Comparison of ENCODE assay signal across 8 cellular contexts in the genomic region with DNA sequence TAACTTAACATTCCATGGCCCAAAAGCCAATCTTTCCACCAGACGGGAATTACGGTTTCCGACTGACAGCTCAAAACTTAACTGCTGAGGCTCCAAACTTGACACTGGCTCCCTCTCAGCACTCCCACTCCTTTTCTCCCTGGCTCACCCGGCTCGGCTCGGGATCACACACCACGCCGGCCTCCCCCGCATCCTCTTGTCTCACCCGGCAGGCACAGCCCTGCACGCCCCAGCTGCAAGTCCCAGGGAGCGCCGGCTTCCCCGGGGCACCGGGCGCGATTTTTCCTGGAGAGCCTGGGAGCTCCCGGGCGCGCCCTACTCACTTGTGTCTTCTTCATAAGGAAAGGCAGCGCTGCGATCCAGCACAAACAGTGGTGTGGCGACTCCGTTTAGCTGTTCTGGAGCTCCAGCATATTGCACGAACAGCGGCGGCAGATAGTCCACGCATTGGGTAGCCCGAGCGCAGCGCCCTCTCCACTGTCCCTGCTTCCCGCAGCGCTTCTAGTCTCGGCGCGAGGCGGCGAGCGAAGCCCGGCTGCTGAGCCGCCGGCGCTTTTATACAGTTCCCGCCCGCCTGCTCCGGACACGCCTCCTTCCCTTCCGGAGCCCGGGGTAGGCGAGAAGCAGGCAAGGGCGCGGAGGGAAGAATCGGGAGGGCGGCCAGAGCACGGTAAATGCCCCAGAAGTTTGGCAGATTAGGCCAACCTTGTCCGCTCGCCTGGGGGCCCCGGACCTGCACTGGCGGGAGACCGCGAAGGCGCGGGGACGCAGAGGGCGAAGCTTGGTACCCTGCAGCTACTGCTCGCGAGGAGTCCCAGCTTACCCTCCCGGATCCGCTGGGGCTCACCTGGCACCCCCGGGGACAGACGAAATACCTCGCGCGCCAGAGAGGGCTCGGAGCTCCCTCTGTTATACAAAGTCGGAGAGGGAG. TPM values are rescaled to one million over a fixed set of nuclear protein-coding genes. Genes with fewer than 3 reads are reported as not detected.
A peak's percentile ranks its signal among the peaks of the same experiment; 100 is the strongest.
DNase-seq lines count a peak whose midpoint lies in the region; ATAC-seq and TF ChIP-seq lines count a peak whose summit lies in the region.

A gene with protein sequence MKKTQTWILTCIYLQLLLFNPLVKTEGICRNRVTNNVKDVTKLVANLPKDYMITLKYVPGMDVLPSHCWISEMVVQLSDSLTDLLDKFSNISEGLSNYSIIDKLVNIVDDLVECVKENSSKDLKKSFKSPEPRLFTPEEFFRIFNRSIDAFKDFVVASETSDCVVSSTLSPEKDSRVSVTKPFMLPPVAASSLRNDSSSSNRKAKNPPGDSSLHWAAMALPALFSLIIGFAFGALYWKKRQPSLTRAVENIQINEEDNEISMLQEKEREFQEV (minus strand): TSS at position 531 of the 931 bp plus-strand sequence. CDS start 193 bp downstream, at position 338.

- TF ChIP-seq CTCF in HCT116 (IDR thresholded peaks at IDR 0.05 in 2 of 3, conservative IDR thresholded peaks at IDR 0.05 in 1 of 3; ENCODE audit: borderline replicate concordance in 1 of 3, insufficient read depth in 1 of 3, low read depth in 2 of 3, low read length in 2 of 3) (peak in 2 of 3 experiments; percentile 11 to 24; a peak in 3 of 6 replicates), SK-N-SH (IDR thresholded peaks at IDR 0.05) (peak; percentile 42), spleen (IDR thresholded peaks at IDR 0.05 in 8 of 11, conservative IDR thresholded peaks at IDR 0.05 in 3 of 11) (peak in 4 of 11 experiments; percentile 9 to 28 (median 14))

- H3K27ac ChIP-seq in HCT116 (ENCODE audit: low read depth, low read length) (peak within 1 kb of the TSS; percentile 93), SK-N-SH (ENCODE audit: low read depth in 2 of 2, low read length in 1 of 2) (peak within 1 kb of the TSS in 1 of 2 experiments; percentile 75; a peak in 2 of 4 replicates), spleen (peak within 1 kb of the TSS in 7 of 8 donors; percentile 8 to 66 (median 62))

- CTCF ChIA-PET in HCT116 (lab: Charles Lee): interaction anchor here (0.9 to 1.0 kb wide), 2 partner anchors 355 to 413 kb away, joined by 3 read pairs; no protein-coding TSS in a partner anchor
- CTCF ChIA-PET in SK-N-SH (lab: Yijun Ruan, JAX): interaction anchor here (0.6 to 2.5 kb wide), 15 partner anchors 8 to 971 kb away, joined by 3 to 18 read pairs (median 4); no protein-coding TSS in a partner anchor

- H3F3A ChIP-seq in SK-N-SH (replicated peaks; ENCODE audit: insufficient read depth): peaks cover 9% of the 10 kb centered on the region

- H2AFZ ChIP-seq in HCT116 (ENCODE audit: low read depth, low read length, poor library complexity, severe bottlenecking) (no peak within 1 kb of the TSS), SK-N-SH (ENCODE audit: low read depth) (peak within 1 kb of the TSS; percentile 90)

- TF ChIP-seq POLR2A in HCT116 (IDR thresholded peaks at IDR 0.05; ENCODE audit: borderline replicate concordance, extremely low read depth, insufficient read depth, insufficient read length): peak; percentile 97
- TF ChIP-seq POLR2A in spleen (IDR thresholded peaks at IDR 0.05): no peak

- peak within 1 kb of the TSS; percentile 82 for H3K9ac ChIP-seq in HCT116 (ENCODE audit: low read length)
- peak within 1 kb of the TSS; percentile 90 for H3K9ac ChIP-seq in SK-N-SH

- BruUV-seq in HCT116 (replicated peaks; lab: Mats Ljungman, UMichigan): no TSS peak

- TF ChIP-seq RAD21 in HCT116 (IDR thresholded peaks at IDR 0.05; ENCODE audit: low read depth): peak; percentile 62
- peak; percentile 59 for TF ChIP-seq RAD21 in SK-N-SH (IDR thresholded peaks at IDR 0.05; ENCODE audit: low read length)

- DNase-seq in GM04503 (ENCODE audit: low read depth): peak; percentile 58
- peak; percentile 76 for DNase-seq in HCT116 (ENCODE audit: low read depth, low spot score)
- DNase-seq in NCI-H1092 treated with DMSO at 0.1 percent for 48 hours (lab: John Stamatoyannopoulos, UW): peak; percentile 84
- DNase-seq in SK-N-SH: peak; percentile 83
- peak; percentile 77 for DNase-seq in dedifferentiated amniotic fluid mesenchymal stem cell (ENCODE audit: extremely low spot score)
- DNase-seq in kidney glomerular epithelial cell (lab: John Stamatoyannopoulos, UW): peak; percentile 78
- DNase-seq in spleen: peak; percentile 82

- peaks cover 26 to 41% of the 10 kb centered on the region in 2 experiments; a peak in 3 of 4 replicates for H3K36me3 ChIP-seq in HCT116 (ENCODE audit: control insufficient read depth in 1 of 2, insufficient read depth in 2 of 2, low read length in 2 of 2)
- no peaks in the 10 kb centered on the region for H3K36me3 ChIP-seq in SK-N-SH (replicated peaks in 1 of 2; ENCODE audit: control insufficient read depth in 1 of 2, insufficient read depth in 2 of 2, low read length in 1 of 2)
- no peaks in the 10 kb centered on the region for H3K36me3 ChIP-seq in spleen

- intact Hi-C loops in HCT116 (cut with micrococcal nuclease) (loop anchor here (5.0 to 10.0 kb wide), 3 partner anchors 352 to 428 kb away; no protein-coding TSS in a partner anchor), spleen (cut with DNase I; ENCODE audit: low total_unique reads) (no loop called here)

- no peaks in the 10 kb centered on the region for H3K9me2 ChIP-seq in HCT116 (ENCODE audit: insufficient read depth)
- H3K9me2 ChIP-seq in SK-N-SH: no peaks in the 10 kb centered on the region

- RAD21 ChIA-PET in HCT116 (lab: Charles Lee; ENCODE audit: low non-redundant PET in 1 of 2, low total read pairs in 2 of 2, uncharacterized antibody in 2 of 2, unreplicated experiment in 2 of 2): interaction anchor here in 1 of 2 experiments (1.5 kb wide), 1 partner anchor 413 kb away, joined by 3 read pairs; no protein-coding TSS in a partner anchor

- 2% methylated on average over 38 of the region's 76 CpGs for WGBS in SK-N-SH (ENCODE audit: low lambda C conversion rate)
- WGBS in spleen, 5 donors: 1 to 6% (median 2%) methylated on average over 53 to 76 of the region's 76 CpGs

- H3K4me3 ChIP-seq in HCT116 (replicated peaks in 1 of 2; ENCODE audit: low read depth in 1 of 2, low read length in 2 of 2) (peak within 1 kb of the TSS; percentile 86 to 97), SK-N-SH (ENCODE audit: low read depth in 2 of 2, low read length in 1 of 2) (peak within 1 kb of the TSS; percentile 66 to 98), spleen (peak within 1 kb of the TSS; percentile 26 to 72 (median 46))

- H3K9me3 ChIP-seq in HCT116 (ENCODE audit: control insufficient read depth in 1 of 2, insufficient read depth in 1 of 2, low read depth in 1 of 2, low read length in 2 of 2): no peaks in the 10 kb centered on the region
- no peaks in the 10 kb centered on the region for H3K9me3 ChIP-seq in SK-N-SH
- peaks cover 0 to 2% (median 0%) of the 10 kb centered on the region in 8 donors for H3K9me3 ChIP-seq in spleen

- POLR2A ChIA-PET in HCT116 (lab: Charles Lee): interaction anchor here (0.7 to 5.1 kb wide), 30 partner anchors 9 to 438 kb away, joined by 3 to 53 read pairs (median 5); partner anchors contain the start of genes CEP290 and TMTC3
- POLR2A ChIA-PET in SK-N-SH (lab: Yijun Ruan, JAX): interaction anchor here (1.3 kb wide), 1 partner anchor 438 kb away, joined by 3 read pairs; the partner anchor contains the start of genes CEP290 and TMTC3

- H3K4me2 ChIP-seq in HCT116 (ENCODE audit: low read length) (peak within 1 kb of the TSS; percentile 85), SK-N-SH (peak within 1 kb of the TSS; percentile 78)

- H4K20me1 ChIP-seq in HCT116 (ENCODE audit: insufficient read depth) (peaks cover 38% of the 10 kb centered on the region), SK-N-SH (ENCODE audit: insufficient read depth) (peaks cover 34% of the 10 kb centered on the region)

- H3K79me2 ChIP-seq in HCT116 (ENCODE audit: insufficient read depth, low read length): peaks cover 84% of the 10 kb centered on the region
- peaks cover 57% of the 10 kb centered on the region for H3K79me2 ChIP-seq in SK-N-SH (ENCODE audit: insufficient read depth)

- TF ChIP-seq EP300 in SK-N-SH (IDR thresholded peaks at IDR 0.05; ENCODE audit: borderline replicate concordance in 1 of 2, low read depth in 1 of 2, low read length in 1 of 2): no peak

- H3K27me3 ChIP-seq in HCT116 (ENCODE audit: insufficient read depth, low read length) (no peaks in the 10 kb centered on the region), SK-N-SH (ENCODE audit: insufficient read depth) (no peaks in the 10 kb centered on the region), spleen (replicated peaks in 1 of 7) (peaks cover 0 to 42% (median 10%) of the 10 kb centered on the region in 7 donors)

- H3K4me1 ChIP-seq in HCT116 (ENCODE audit: control insufficient read depth in 1 of 2, insufficient read depth in 2 of 2, low read length in 2 of 2) (peaks cover 28 to 59% of the 10 kb centered on the region in 2 experiments), SK-N-SH (ENCODE audit: control insufficient read depth in 1 of 2, insufficient read depth in 2 of 2, low read depth in 1 of 2, low read length in 1 of 2) (peaks cover 0 to 10% of the 10 kb centered on the region in 2 experiments; a peak in 2 of 4 replicates), spleen (peaks cover 0 to 27% (median 8%) of the 10 kb centered on the region in 6 donors)

- ATAC-seq in HCT116 (peak; percentile 80), HG02798 (IDR thresholded peaks at IDR 0.05; ENCODE audit: poor library complexity, unreplicated experiment) (no peak)

TF ChIP-seq in HCT116, 20 proteins besides CTCF, POLR2A, EP300 and RAD21 (continues in another document):
- TF ChIP-seq YY1 (IDR thresholded peaks at IDR 0.05; ENCODE audit: extremely low read depth, insufficient replicate concordance, low read depth, low read length) (peak; percentile 50), SP1 (IDR thresholded peaks at IDR 0.05; ENCODE audit: low read depth) (peak; percentile 19; the same call in 1 of the 2 replicates), JUND (IDR thresholded peaks at IDR 0.05) (no peak), ZFX (IDR thresholded peaks at IDR 0.05) (no peak), EZH2phosphoT487 (IDR thresholded peaks at IDR 0.05; ENCODE audit: borderline replicate concordance) (no peak), ZNF274 (IDR thresholded peaks at IDR 0.05; ENCODE audit: low read depth, low read length) (no peak)

TF ChIP-seq in SK-N-SH, 30 proteins besides CTCF, POLR2A, EP300 and RAD21 (continues in another document):
- TF ChIP-seq JUND (IDR thresholded peaks at IDR 0.05) (no peak), TEAD4 (IDR thresholded peaks at IDR 0.05; ENCODE audit: borderline replicate concordance, insufficient read depth) (0 out of 2 replicates have a peak, but pooled peaks have one; percentile 17), FOXM1 (IDR thresholded peaks at IDR 0.05; ENCODE audit: low read depth) (peak; percentile 69; the same call in 1 of the 2 replicates), RXRA (IDR thresholded peaks at IDR 0.05; ENCODE audit: borderline replicate concordance, low read depth) (no peak), SIN3A (IDR thresholded peaks at IDR 0.05; ENCODE audit: borderline replicate concordance, low read depth, low read length) (peak; percentile 80)

RNA-seq across cellular contexts. Expression of the gene that starts here (rescaled TPM):
- total RNA-seq in HCT116 (2021; ENCODE audit: unreplicated experiment) (570 TPM), spleen (1 to 10 TPM; 2.6 to 8.2 (median 4.9) TPM)
- 90.6 and 130 TPM in 2 replicates for polyA plus RNA-seq in HCT116 (2012)
- polyA plus RNA-seq in SK-N-SH (2012; rRNA removed) (8.9 and 13.3 TPM in 2 replicates), spleen (1 to 10 TPM in 2 of 3 donors, under 1 TPM in 1; 0.74 to 2.1 (median 1.1) TPM)
- polyA plus RNA-seq in SK-N-SH (2012; cell fraction: cytosol; rRNA removed): 17.4 and 20.7 TPM in 2 replicates
- polyA plus RNA-seq in SK-N-SH (2012; cell fraction: nucleus; rRNA removed): 5.2 and 11.6 TPM in 2 replicates

Comparison
In these comparisons a context has a peak if more than half of its experiments do, and no peak if none do; other contexts are left out.
1. RNA of the gene that starts here (total RNA-seq): 570 TPM in HCT116 (single experiment); 2.6 to 8.2 TPM in spleen; every median in the first group is over 10 times any median in the second.
2. Peak in every context shown above with its lines, with median percentiles within 50 percentile points of each other: DNase-seq and H3K4me3 ChIP-seq.